In genomic region chr2:152421521-152422367, GRCh38 we compare ENCODE assay signal across 8 cellular contexts.
DNase-seq lines count a peak whose midpoint lies in the region; ATAC-seq and TF ChIP-seq lines count a peak whose summit lies in the region.

No MANE protein-coding gene starts in this region.

- peak overlapping the region; percentile 77 for H3K27ac ChIP-seq in psoas muscle

- H3K36me3 ChIP-seq in psoas muscle (ENCODE audit: insufficient read depth in 1 of 2, low read depth in 1 of 2), result no peaks in the 10 kb centered on the region

- peaks cover 62% of the 10 kb centered on the region for H3K4me1 ChIP-seq in psoas muscle

- WGBS in psoas muscle, 3 donors, result 47 to 57% (median 48%) methylated on average over 8 of the region's 8 CpGs

- H3K4me3 ChIP-seq in psoas muscle, result no peak overlapping the region

- peak; percentile 99 for DNase-seq in ACHN
- DNase-seq in fibroblast of peridontal ligament (ENCODE audit: extremely low read depth), result peak; percentile 97
- no peak for DNase-seq in psoas muscle
- no peak for DNase-seq in GM20000 (ENCODE audit: low spot score)
- no peak for DNase-seq in NCI-H2107 treated with DMSO at 0.1 percent for 48 hours (lab: John Stamatoyannopoulos, UW; ENCODE audit: unreplicated experiment)

- no peaks in the 10 kb centered on the region for H3K27me3 ChIP-seq in psoas muscle (ENCODE audit: insufficient read depth in 3 of 3, low read length in 2 of 3)

- ATAC-seq in GM18907 (IDR thresholded peaks at IDR 0.05; ENCODE audit: unreplicated experiment), result peak; percentile 93
- peak; percentile 87 for ATAC-seq in HG03432 (IDR thresholded peaks at IDR 0.05; ENCODE audit: unreplicated experiment)
- peak; percentile 96 for ATAC-seq in SK-N-SH treated with all-trans-retinoic acid at 6 μM for 48 hours
- ATAC-seq in psoas muscle, result peak; percentile 84 to 94 (median 91)

- no peak for TF ChIP-seq CTCF in psoas muscle (IDR thresholded peaks at IDR 0.05)
- no peak for TF ChIP-seq CTCF in GM20000 (IDR thresholded peaks at IDR 0.05; ENCODE audit: extremely low read depth, missing control alignments)

- in situ Hi-C loops in ACHN (cut with HindIII; ENCODE audit: low pct_ligation_motif_present, low pct_unique_long_range_greater_than_20kb, low sequenced_read_pairs), result no loop called here

- no peaks in the 10 kb centered on the region for H3K9me3 ChIP-seq in psoas muscle

- intact Hi-C loops in psoas muscle (cut with DNase I), result loop anchor here in 1 of 2 donors (10.0 kb wide), 1 partner anchor 213 kb away; no protein-coding TSS in a partner anchor

TF ChIP-seq in SK-N-SH treated with all-trans-retinoic acid at 6 μM for 48 hours, 23 proteins besides CTCF, POLR2A, EP300 and RAD21:
- TF ChIP-seq POU6F1 (CRISPR knock-in tag; IDR thresholded peaks at IDR 0.05; ENCODE audit: borderline replicate concordance, low read depth) (0 out of 2 replicates have a peak, but pooled peaks have one; percentile 43), SNAI2 (CRISPR knock-in tag; IDR thresholded peaks at IDR 0.05) (no peak), ESRRG (CRISPR knock-in tag; IDR thresholded peaks at IDR 0.05) (no peak), ZC3H10 (CRISPR knock-in tag; IDR thresholded peaks at IDR 0.05) (no peak), CSDC2 (CRISPR knock-in tag; IDR thresholded peaks at IDR 0.05) (no peak), TCF4 (CRISPR knock-in tag; IDR thresholded peaks at IDR 0.05; ENCODE audit: borderline replicate concordance) (no peak), CSRNP3 (CRISPR knock-in tag; IDR thresholded peaks at IDR 0.05) (no peak), GLIS3 (CRISPR knock-in tag; IDR thresholded peaks at IDR 0.05) (0 out of 2 replicates have a peak, but pooled peaks have one; percentile 17), RARB (CRISPR knock-in tag; IDR thresholded peaks at IDR 0.05) (no peak), PATZ1 (CRISPR knock-in tag; IDR thresholded peaks at IDR 0.05; ENCODE audit: borderline replicate concordance) (no peak), TOX (CRISPR knock-in tag; IDR thresholded peaks at IDR 0.05; ENCODE audit: borderline replicate concordance) (no peak), ZNF565 (CRISPR knock-in tag; conservative IDR thresholded peaks at IDR 0.05; ENCODE audit: low read depth) (no peak), ISL1 (CRISPR knock-in tag; IDR thresholded peaks at IDR 0.05) (peak; percentile 68), PPARA (CRISPR knock-in tag; IDR thresholded peaks at IDR 0.05; ENCODE audit: borderline replicate concordance) (no peak), CREB5 (CRISPR knock-in tag; IDR thresholded peaks at IDR 0.05; ENCODE audit: low read depth) (no peak), ZFP3 (CRISPR knock-in tag; IDR thresholded peaks at IDR 0.05) (peak; percentile 60), ZFP30 (CRISPR knock-in tag; IDR thresholded peaks at IDR 0.05) (no peak), ZNF70 (CRISPR knock-in tag; IDR thresholded peaks at IDR 0.05) (no peak)

Comparison
In these comparisons a context has a peak if more than half of its experiments do, and no peak if none do; other contexts are left out.
1. DNase-seq: peak in ACHN (single experiment) and fibroblast of peridontal ligament (single experiment); none in psoas muscle (0 of 2), GM20000 (single experiment) and NCI-H2107 treated with DMSO at 0.1 percent for 48 hours (single experiment).
2. Peak in every context shown above with its lines, with median percentiles within 50 percentile points of each other: ATAC-seq.